In genomic region chr17:3647769-3648540, GRCh38 we compare ENCODE assay signal across 8 cellular contexts. TPM values are rescaled to one million over a fixed set of nuclear protein-coding genes. Genes with fewer than 3 reads are reported as not detected.
DNase-seq lines count a peak whose midpoint lies in the region; ATAC-seq, FAIRE-seq and TF ChIP-seq lines count a peak whose summit lies in the region.

No MANE protein-coding gene starts in this region.

- no peak overlapping the region for H3K4me3 Mint-ChIP-seq in MCF 10A (ENCODE audit: unreplicated experiment)

- TF ChIP-seq CTCF in AG09319 (IDR thresholded peaks at IDR 0.05; ENCODE audit: low read depth, low read length) (peak; percentile 57), RWPE2 (IDR thresholded peaks at IDR 0.05; ENCODE audit: poor library complexity, severe bottlenecking) (peak; percentile 59), MCF 10A (IDR thresholded peaks at IDR 0.05; ENCODE audit: unreplicated experiment) (peak; percentile 56), spleen (IDR thresholded peaks at IDR 0.05 in 8 of 11, conservative IDR thresholded peaks at IDR 0.05 in 3 of 11) (peak in 4 of 11 experiments; percentile 20 to 53 (median 38))

- intact Hi-C loops in MCF 10A (cut with micrococcal nuclease): loop anchor here (5.0 kb wide), 1 partner anchor 821 kb away; no protein-coding TSS in a partner anchor
- intact Hi-C loops in spleen (cut with DNase I; ENCODE audit: low total_unique reads): no loop called here

- no peak overlapping the region for H3K27ac ChIP-seq in RWPE2 (ENCODE audit: poor library complexity, severe bottlenecking)
- H3K27ac ChIP-seq in spleen: no peak overlapping the region

- CTCF ChIA-PET in MCF 10A (lab: Yijun Ruan, JAX): interaction anchor here (0.5 to 3.6 kb wide), 21 partner anchors 9 to 819 kb away, joined by 3 to 18 read pairs (median 4); partner anchors contain the start of gene ASPA

- peaks cover 7% of the 10 kb centered on the region; the same call in 1 of the 2 replicates for H3K36me3 ChIP-seq in RWPE2 (ENCODE audit: low read depth)
- peaks cover 0 to 82% (median 18%) of the 10 kb centered on the region in 6 donors for H3K36me3 ChIP-seq in spleen

- H3K27me3 ChIP-seq in RWPE2 (ENCODE audit: insufficient read depth, poor library complexity, severe bottlenecking) (no peaks in the 10 kb centered on the region), spleen (replicated peaks in 1 of 7) (no peaks in the 10 kb centered on the region)

- ATAC-seq in RWPE2 (ENCODE audit: low read depth): peak; percentile 90
- ATAC-seq in HG03039 (IDR thresholded peaks at IDR 0.05; ENCODE audit: unreplicated experiment): no peak

- no TSS peak for BruUV-seq in MCF 10A (replicated peaks; lab: Mats Ljungman, UMichigan)

- no peaks in the 10 kb centered on the region for H3K27me3 Mint-ChIP-seq in MCF 10A (ENCODE audit: insufficient read depth, unreplicated experiment)

- H3K4me1 Mint-ChIP-seq in MCF 10A (ENCODE audit: insufficient read depth, unreplicated experiment): no peaks in the 10 kb centered on the region

- WGBS in spleen, 5 donors: 65 to 72% (median 70%) methylated on average over 19 of the region's 19 CpGs

- peaks cover 11% of the 10 kb centered on the region for H3K36me3 Mint-ChIP-seq in MCF 10A (ENCODE audit: insufficient read depth, unreplicated experiment)

- H3K27ac Mint-ChIP-seq in MCF 10A (ENCODE audit: low read depth, unreplicated experiment): no peak overlapping the region

- no peaks in the 10 kb centered on the region for H3K9me3 ChIP-seq in RWPE2 (ENCODE audit: severe bottlenecking)
- no peaks in the 10 kb centered on the region for H3K9me3 ChIP-seq in spleen

- H3K4me3 ChIP-seq in RWPE2 (ENCODE audit: severe bottlenecking) (no peak overlapping the region), spleen (no peak overlapping the region)

- TF ChIP-seq POLR2A in spleen (IDR thresholded peaks at IDR 0.05): no peak

- POLR2A ChIA-PET in MCF 10A (lab: Yijun Ruan, JAX): interaction anchor here (1.0 to 1.7 kb wide), 2 partner anchors 11 to 599 kb away, joined by 4 to 6 read pairs; partner anchors contain the start of gene CTNS

- peak; percentile 71 for FAIRE-seq in GM18507 (lab: Jason Lieb, UNC)

- no peaks in the 10 kb centered on the region for H3K9me3 Mint-ChIP-seq in MCF 10A (ENCODE audit: unreplicated experiment)

- H3K4me1 ChIP-seq in RWPE2 (ENCODE audit: insufficient read depth, poor library complexity, severe bottlenecking) (no peaks in the 10 kb centered on the region), spleen (peaks cover 0 to 20% (median 9%) of the 10 kb centered on the region in 6 donors)

- DNase-seq in AG09319 (ENCODE audit: extremely low read depth, low read depth) (no peak), GM18507 (ENCODE audit: extremely low spot score, insufficient read length, low read depth) (no peak), RWPE2 (ENCODE audit: low spot score) (no peak), MCF 10A (ENCODE audit: unreplicated experiment) (peak; percentile 58), left kidney (ENCODE audit: low read depth, low spot score) (peak; percentile 87), spleen (no peak)
- DNase-seq in stimulated activated CD8-positive, alpha-beta memory T cell treated with anti-CD3 and anti-CD28 coated beads, Interleukin-4, amount 100 ng/mL, for 48 hours: peak; percentile 69

RNA-seq across cellular contexts. Expression of gene CTNS, which starts 11.4 kb away (rescaled TPM):
- 7.1 and 11.4 TPM in 2 replicates for total RNA-seq in MCF 10A (2022)
- 10 to 100 TPM; 11.8 to 42.5 (median 16.5) TPM for total RNA-seq in spleen
- polyA plus RNA-seq in spleen: 1 to 10 TPM; 5.7 to 8.9 (median 5.7) TPM

RNA-seq across cellular contexts. Expression of gene SHPK, which starts 11.9 kb away (rescaled TPM):
- total RNA-seq in MCF 10A (2022): 6.3 and 8.3 TPM in 2 replicates
- total RNA-seq in spleen: 10 to 100 TPM in 6 of 7 donors, 1 to 10 TPM in 1; 8.6 to 13.6 (median 10.4) TPM
- polyA plus RNA-seq in spleen: 1 to 10 TPM; 2.3 to 4.3 (median 2.6) TPM

RNA-seq across cellular contexts. Expression of gene TAX1BP3, which starts 20.4 kb away (rescaled TPM):
- total RNA-seq in MCF 10A (2022) (130 and 147 TPM in 2 replicates), spleen (10 to 100 TPM; 32.9 to 57.1 (median 53.5) TPM)
- 10 to 100 TPM; 35.2 to 65.7 (median 47.9) TPM for polyA plus RNA-seq in spleen

RNA-seq across cellular contexts. Expression of gene EMC6, which starts 20.7 kb away (rescaled TPM):
- total RNA-seq in MCF 10A (2022): 72.2 and 78.5 TPM in 2 replicates
- total RNA-seq in spleen: 10 to 100 TPM in 5 of 7 donors, 1 to 10 TPM in 2; 6.0 to 28.8 (median 20.0) TPM
- polyA plus RNA-seq in spleen: 10 to 100 TPM; 49.1 to 85.3 (median 67.9) TPM

RNA-seq across cellular contexts. Expression of gene TRPV1, which starts 38.7 kb away (rescaled TPM):
- 2.7 and 5.4 TPM in 2 replicates for total RNA-seq in MCF 10A (2022)
- 1 to 10 TPM; 2.1 to 6.8 (median 4.2) TPM for total RNA-seq in spleen
- polyA plus RNA-seq in spleen: 1 to 10 TPM; 2.2 to 3.0 (median 2.5) TPM

Comparison
In these comparisons a context has a peak if more than half of its experiments do, and no peak if none do; other contexts are left out.
1. DNase-seq: peak in MCF 10A (single experiment), left kidney (single experiment) and stimulated activated CD8-positive, alpha-beta memory T cell treated with anti-CD3 and anti-CD28 coated beads, Interleukin-4, amount 100 ng/mL, for 48 hours (single experiment); none in AG09319 (single experiment), GM18507 (single experiment), RWPE2 (single experiment) and spleen (single experiment).